Comparison of ENCODE assay signal across 8 cellular contexts in genomic region chr2:187842978-187843847, GRCh38.
DNase-seq lines count a peak whose midpoint lies in the region; ATAC-seq and TF ChIP-seq lines count a peak whose summit lies in the region.

No MANE protein-coding gene starts in this region.

- H3K9me3 Mint-ChIP-seq in stimulated activated naive CD8-positive, alpha-beta T cell treated with anti-CD3 and anti-CD28 coated beads, Interleukin-15, amount 100 ng/mL, for 72 hours = no peaks in the 10 kb centered on the region

- no peaks in the 10 kb centered on the region for H3K27me3 ChIP-seq in AG04450 (ENCODE audit: control insufficient read depth, insufficient read depth, low read length)

- H3K4me3 ChIP-seq in AG04450 (ENCODE audit: low read depth, low read length) = no peak overlapping the region

- H3K27me3 Mint-ChIP-seq in stimulated activated naive CD8-positive, alpha-beta T cell treated with anti-CD3 and anti-CD28 coated beads, Interleukin-15, amount 100 ng/mL, for 72 hours = no peaks in the 10 kb centered on the region

- no peaks in the 10 kb centered on the region for H3K4me1 Mint-ChIP-seq in stimulated activated naive CD8-positive, alpha-beta T cell treated with anti-CD3 and anti-CD28 coated beads, Interleukin-15, amount 100 ng/mL, for 72 hours

- no peaks in the 10 kb centered on the region for H3K9me3 ChIP-seq in AG04450 (ENCODE audit: control insufficient read depth, insufficient read depth, low read length)

- H3K27ac Mint-ChIP-seq in stimulated activated naive CD8-positive, alpha-beta T cell treated with anti-CD3 and anti-CD28 coated beads, Interleukin-15, amount 100 ng/mL, for 72 hours = no peak overlapping the region

- DNase-seq in AG04450 (ENCODE audit: low read depth, low spot score) (peak; percentile 55), NCI-H82 treated with DMSO at 0.1 percent for 48 hours (lab: John Stamatoyannopoulos, UW; ENCODE audit: unreplicated experiment) (peak; percentile 9), dedifferentiated amniotic fluid mesenchymal stem cell (ENCODE audit: extremely low spot score) (peak; percentile 81), myocyte (ENCODE audit: low read depth) (peak; percentile 74), DMS79 (lab: John Stamatoyannopoulos, UW) (no peak)
- no peak for DNase-seq in stimulated activated naive CD8-positive, alpha-beta T cell treated with anti-CD3 and anti-CD28 coated beads, Interleukin-15, amount 100 ng/mL, for 72 hours

- TF ChIP-seq CTCF in AG04450 (IDR thresholded peaks at IDR 0.05; ENCODE audit: low read depth, low read length) = peak; percentile 63

- peak; percentile 82 for ATAC-seq in GM18511 (IDR thresholded peaks at IDR 0.05; ENCODE audit: unreplicated experiment)
- ATAC-seq in HG03378 (IDR thresholded peaks at IDR 0.05; ENCODE audit: unreplicated experiment) = peak; percentile 75
- ATAC-seq in stimulated activated naive CD8-positive, alpha-beta T cell treated with anti-CD3 and anti-CD28 coated beads, Interleukin-15, amount 100 ng/mL, for 72 hours = no peak

- H3K4me3 Mint-ChIP-seq in stimulated activated naive CD8-positive, alpha-beta T cell treated with anti-CD3 and anti-CD28 coated beads, Interleukin-15, amount 100 ng/mL, for 72 hours = no peak overlapping the region

- H3K27ac ChIP-seq in AG04450 (ENCODE audit: low read depth, low read length) = no peak overlapping the region

- POLR2A ChIA-PET in AG04450 (lab: Yijun Ruan, JAX) = no interaction called here

- CTCF ChIA-PET in AG04450 (lab: Charles Lee) = interaction anchor here (0.6 to 6.5 kb wide), 26 partner anchors 8 to 669 kb away, joined by 3 to 150 read pairs (median 4); no protein-coding TSS in a partner anchor

Comparison
In these comparisons a context has a peak if more than half of its experiments do, and no peak if none do; other contexts are left out.
1. DNase-seq: peak in AG04450 (single experiment), NCI-H82 treated with DMSO at 0.1 percent for 48 hours (single experiment), dedifferentiated amniotic fluid mesenchymal stem cell (single experiment) and myocyte (single experiment); none in DMS79 (single experiment) and stimulated activated naive CD8-positive, alpha-beta T cell treated with anti-CD3 and anti-CD28 coated beads, Interleukin-15, amount 100 ng/mL, for 72 hours (0 of 2).